29 cellular contexts compared by ENCODE assay signal in genomic region chr4:128703948-128704347, GRCh38.
"Had no signal": no experiment of that assay in that cellular context is flagged by ENCODE, and none has a peak within 500 bp of the region (broad histone marks: within the 10 kb centered on the region; RNA-seq: fewer than 3 reads in every experiment).

No MANE protein-coding gene starts in this region.

- H3K27me3 Mint-ChIP-seq: stimulated activated naive B cell treated with anti-CD40 and anti-IgM and Interleukin-4, amounts not matched to agents 10 μg/mL and 1 μg/mL and 100 μg/mL, for 72 hours; stimulated activated naive CD8-positive, alpha-beta T cell treated with anti-CD3 and anti-CD28 coated beads, Interleukin-15, amount 100 ng/mL, for 72 hours; stimulated activated naive CD8-positive, alpha-beta T cell treated with anti-CD3 and anti-CD28 coated beads, Interleukin-15, Interleukin-2, amounts not matched to agents 100 ng/mL and 50 ng/mL, for 24 hours; type B pancreatic cell had no signal

- H3K4me1 ChIP-seq: testis, tibial nerve, transverse colon, upper lobe of left lung, upper lobe of right lung, uterus, vagina had no signal

- H3K27ac Mint-ChIP-seq: stimulated activated effector memory CD8-positive, alpha-beta T cell treated with anti-CD3 and anti-CD28 coated beads, Interleukin-12 subunit alpha, Interleukin-12 subunit beta, amount 100 ng/mL, for 72 hours; stimulated activated memory B cell treated with anti-CD40 and anti-IgM and Interleukin-4, amounts not matched to agents 10 μg/mL and 1 μg/mL and 100 μg/mL, for 72 hours; stimulated activated naive B cell treated with anti-CD40 and anti-IgM and Interleukin-4, amounts not matched to agents 10 μg/mL and 1 μg/mL and 100 μg/mL, for 72 hours; stimulated activated naive CD8-positive, alpha-beta T cell treated with anti-CD3 and anti-CD28 coated beads, Interleukin-15, amount 100 ng/mL, for 72 hours; stimulated activated naive CD8-positive, alpha-beta T cell treated with anti-CD3 and anti-CD28 coated beads, Interleukin-15, Interleukin-2, amounts not matched to agents 100 ng/mL and 50 ng/mL, for 24 hours; type B pancreatic cell had no signal

- DNase-seq: stimulated activated CD4-positive, alpha-beta T cell treated with anti-CD3 and anti-CD28 coated beads, Interleukin-2, amount 100 ng/mL, for 48 hours; stimulated activated CD4-positive, alpha-beta T cell treated with anti-CD3 and anti-CD28 coated beads, Interleukin-4, amount 100 ng/mL, for 1 hour; stimulated activated CD4-positive, alpha-beta T cell treated with anti-CD3 and anti-CD28 coated beads, Interleukin-4, amount 100 ng/mL, for 24 hours; stimulated activated CD4-positive, alpha-beta T cell treated with anti-CD3 and anti-CD28 coated beads, Interleukin-4, amount 100 ng/mL, for 4 hours; stimulated activated CD8-positive, alpha-beta memory T cell treated with anti-CD3 and anti-CD28 coated beads, Interleukin-4, amount 100 ng/mL, for 48 hours; stimulated activated naive B cell treated with anti-CD40 and anti-IgM and Interleukin-4, amounts not matched to agents 10 μg/mL and 1 μg/mL and 100 μg/mL, for 72 hours; stimulated activated naive CD4-positive, alpha-beta T cell; stimulated activated naive CD4-positive, alpha-beta T cell treated with Interleukin-2 at 50 U/mL for 16 hours; stimulated activated naive CD8-positive, alpha-beta T cell treated with anti-CD3 and anti-CD28 coated beads, Interleukin-15, amount 100 ng/mL, for 72 hours; stimulated activated naive CD8-positive, alpha-beta T cell treated with anti-CD3 and anti-CD28 coated beads, Interleukin-15, Interleukin-2, amounts not matched to agents 100 U/mL and 50 U/mL, for 24 hours; stomach; substantia nigra; testis; thyroid gland; tibial artery; transverse colon; trophoblast cell; upper lobe of left lung; upper lobe of right lung; uterus had no signal

- FAIRE-seq: urothelium cell line had no signal

- H3K4me1 Mint-ChIP-seq: stimulated activated memory B cell treated with anti-CD40 and anti-IgM and Interleukin-4, amounts not matched to agents 10 μg/mL and 1 μg/mL and 100 μg/mL, for 72 hours; stimulated activated naive B cell treated with anti-CD40 and anti-IgM and Interleukin-4, amounts not matched to agents 10 μg/mL and 1 μg/mL and 100 μg/mL, for 72 hours had no signal

- ATAC-seq: stimulated activated effector memory CD8-positive, alpha-beta T cell treated with anti-CD3 and anti-CD28 coated beads, Interleukin-12 subunit alpha, Interleukin-12 subunit beta, amount 100 ng/mL, for 72 hours; stimulated activated memory B cell treated with anti-CD40 and anti-IgM and Interleukin-4, amounts not matched to agents 10 μg/mL and 1 μg/mL and 100 μg/mL, for 72 hours; stimulated activated naive B cell treated with anti-CD40 and anti-IgM and Interleukin-4, amounts not matched to agents 10 μg/mL and 1 μg/mL and 100 μg/mL, for 72 hours; stimulated activated naive CD8-positive, alpha-beta T cell treated with anti-CD3 and anti-CD28 coated beads, Interleukin-15, amount 100 ng/mL, for 72 hours; stimulated activated naive CD8-positive, alpha-beta T cell treated with anti-CD3 and anti-CD28 coated beads, Interleukin-15, Interleukin-2, amounts not matched to agents 100 U/mL and 50 U/mL, for 24 hours; upper lobe of right lung had no signal

- H3K36me3 ChIP-seq: stomach, suprapubic skin, thoracic aorta, thyroid gland, tibial artery, tibial nerve, transverse colon, upper lobe of left lung, upper lobe of right lung, uterus, vagina had no signal

- H3K27ac ChIP-seq: stomach, suprapubic skin, testis, thoracic aorta, thyroid gland, tibial artery, tibial nerve, transverse colon, upper lobe of left lung, upper lobe of right lung, uterus, vagina had no signal

- H3K36me3 Mint-ChIP-seq: stimulated activated effector memory CD8-positive, alpha-beta T cell treated with anti-CD3 and anti-CD28 coated beads, Interleukin-12 subunit alpha, Interleukin-12 subunit beta, amount 100 ng/mL, for 72 hours; stimulated activated memory B cell treated with anti-CD40 and anti-IgM and Interleukin-4, amounts not matched to agents 10 μg/mL and 1 μg/mL and 100 μg/mL, for 72 hours; stimulated activated naive B cell treated with anti-CD40 and anti-IgM and Interleukin-4, amounts not matched to agents 10 μg/mL and 1 μg/mL and 100 μg/mL, for 72 hours; type B pancreatic cell had no signal

- H3K4me3 Mint-ChIP-seq: stimulated activated effector memory CD8-positive, alpha-beta T cell treated with anti-CD3 and anti-CD28 coated beads, Interleukin-12 subunit alpha, Interleukin-12 subunit beta, amount 100 ng/mL, for 72 hours; stimulated activated memory B cell treated with anti-CD40 and anti-IgM and Interleukin-4, amounts not matched to agents 10 μg/mL and 1 μg/mL and 100 μg/mL, for 72 hours; stimulated activated naive B cell treated with anti-CD40 and anti-IgM and Interleukin-4, amounts not matched to agents 10 μg/mL and 1 μg/mL and 100 μg/mL, for 72 hours; stimulated activated naive CD8-positive, alpha-beta T cell treated with anti-CD3 and anti-CD28 coated beads, Interleukin-15, amount 100 ng/mL, for 72 hours; stimulated activated naive CD8-positive, alpha-beta T cell treated with anti-CD3 and anti-CD28 coated beads, Interleukin-15, Interleukin-2, amounts not matched to agents 100 ng/mL and 50 ng/mL, for 24 hours; type B pancreatic cell had no signal

- H3K9me3 ChIP-seq: stomach, suprapubic skin, testis, thoracic aorta, thyroid gland, tibial artery, tibial nerve, transverse colon, upper lobe of left lung, upper lobe of right lung, uterus, vagina had no signal

- H3K4me3 ChIP-seq: stomach, suprapubic skin, testis, thoracic aorta, thyroid gland, tibial artery, tibial nerve, transverse colon, upper lobe of left lung, upper lobe of right lung, uterus, vagina had no signal

- H3K27me3 ChIP-seq: stomach, suprapubic skin, testis, thyroid gland, tibial artery, tibial nerve, transverse colon, upper lobe of left lung, upper lobe of right lung, uterus, vagina had no signal

- H3K9me3 Mint-ChIP-seq: stimulated activated effector memory CD8-positive, alpha-beta T cell treated with anti-CD3 and anti-CD28 coated beads, Interleukin-12 subunit alpha, Interleukin-12 subunit beta, amount 100 ng/mL, for 72 hours; stimulated activated memory B cell treated with anti-CD40 and anti-IgM and Interleukin-4, amounts not matched to agents 10 μg/mL and 1 μg/mL and 100 μg/mL, for 72 hours; stimulated activated naive CD8-positive, alpha-beta T cell treated with anti-CD3 and anti-CD28 coated beads, Interleukin-15, Interleukin-2, amounts not matched to agents 100 ng/mL and 50 ng/mL, for 24 hours; type B pancreatic cell had no signal
